19 cellular contexts compared by ENCODE assay signal in the genomic region with DNA sequence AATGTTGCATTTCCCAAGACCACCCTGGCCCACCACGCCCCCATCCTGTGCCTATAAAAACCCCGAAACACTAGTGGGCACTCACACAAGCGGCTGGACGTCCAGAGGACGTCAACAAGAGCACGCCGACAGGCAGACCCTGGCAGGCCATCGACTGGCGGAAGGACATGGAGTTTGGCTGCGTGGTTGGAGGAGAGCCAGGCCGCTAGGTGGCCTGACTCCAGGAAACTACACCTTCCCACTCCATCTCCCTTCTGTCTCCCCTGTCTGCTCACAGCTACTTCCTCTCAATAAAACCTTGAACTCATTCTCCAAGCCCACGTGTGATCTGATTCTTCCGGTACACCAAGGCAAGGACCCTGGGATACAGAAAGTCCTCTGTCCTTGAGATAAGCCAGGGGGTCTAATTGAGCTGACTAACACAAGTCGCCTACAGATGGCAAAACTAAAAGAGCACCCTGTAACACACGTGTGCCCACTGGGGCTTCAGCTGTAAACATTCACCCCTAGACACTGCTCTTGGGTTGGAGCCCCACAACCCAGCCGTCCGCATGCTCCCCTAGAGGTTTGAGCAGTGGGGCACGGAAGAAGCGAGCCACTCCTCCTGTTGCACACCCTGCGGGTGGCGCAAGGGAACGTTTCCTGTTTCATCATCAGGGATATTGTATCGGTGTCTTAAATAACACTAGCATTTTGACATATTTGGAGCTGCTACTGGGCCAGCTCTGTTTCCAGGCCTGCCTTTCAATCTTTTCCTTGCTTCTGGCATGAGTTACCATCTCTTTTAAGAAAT. TPM values are rescaled to one million over a fixed set of nuclear protein-coding genes. Genes with fewer than 3 reads are reported as not detected.
A peak's percentile ranks its signal among the peaks of the same experiment; 100 is the strongest.
DNase-seq lines count a peak whose midpoint lies in the region; ATAC-seq and TF ChIP-seq lines count a peak whose summit lies in the region.
"Had no signal": no experiment of that assay in that cellular context is flagged by ENCODE, and none has a peak within 500 bp of the region (broad histone marks: within the 10 kb centered on the region; RNA-seq: fewer than 3 reads in every experiment).

No MANE protein-coding gene starts in this region.

- TF ChIP-seq CTCF in lung (IDR thresholded peaks at IDR 0.05; ENCODE audit: control extremely low read depth, extremely low read depth) = no peak
- TF ChIP-seq CTCF in neural progenitor cell (IDR thresholded peaks at IDR 0.05) = no peak

- no peak overlapping the region for H3K9ac ChIP-seq in neural progenitor cell
- H3K9ac ChIP-seq: parathyroid adenoma had no signal

- H3K27ac ChIP-seq in lung (ENCODE audit: low read depth in 1 of 2, low read length in 1 of 2) (no peak overlapping the region), neural progenitor cell (no peak overlapping the region)
- H3K27ac ChIP-seq: epithelial cell of prostate, foreskin keratinocyte, parathyroid adenoma had no signal

- no peak overlapping the region for H3K4me2 ChIP-seq in neural progenitor cell

- H3K9me3 ChIP-seq in lung (ENCODE audit: control insufficient read depth in 2 of 2, insufficient read depth in 1 of 2, low read length in 1 of 2) (peaks cover 0 to 5% of the 10 kb centered on the region in 2 donors), neural progenitor cell (ENCODE audit: low read depth) (peaks cover 7% of the 10 kb centered on the region)

- H3K4me3 ChIP-seq in lung (no peak overlapping the region), neural progenitor cell (no peak overlapping the region)

- no peaks in the 10 kb centered on the region for H3K36me3 Mint-ChIP-seq in neural progenitor cell
- H3K36me3 Mint-ChIP-seq: activated naive CD8-positive, alpha-beta T cell treated with anti-CD3 and anti-CD28 coated beads, Interleukin-2, amount 10 ng/mL, durations not matched to agents 7 days and 5 days; brain had no signal

- no peaks in the 10 kb centered on the region for H3K79me2 ChIP-seq in neural progenitor cell (ENCODE audit: low read depth)
- H3K79me2 ChIP-seq: parathyroid adenoma had no signal

- H3K4me3 Mint-ChIP-seq in neural progenitor cell = no peak overlapping the region
- H3K4me3 Mint-ChIP-seq: activated naive CD8-positive, alpha-beta T cell treated with anti-CD3 and anti-CD28 coated beads, Interleukin-2, amount 10 ng/mL, durations not matched to agents 7 days and 5 days; brain had no signal

- no peaks in the 10 kb centered on the region for H3F3A ChIP-seq in neural progenitor cell (ENCODE audit: low read depth)

- no peaks in the 10 kb centered on the region for H3K27me3 Mint-ChIP-seq in neural progenitor cell (ENCODE audit: insufficient read depth, low read depth)
- H3K27me3 Mint-ChIP-seq: activated naive CD8-positive, alpha-beta T cell treated with anti-CD3 and anti-CD28 coated beads, Interleukin-2, amount 10 ng/mL, durations not matched to agents 7 days and 5 days had no signal

- 73 to 82% methylated on average over 23 of the region's 23 CpGs for WGBS in lung, 2 donors

- H3K27me3 ChIP-seq in lung (ENCODE audit: control insufficient read depth, insufficient read depth) (no peaks in the 10 kb centered on the region), neural progenitor cell (no peaks in the 10 kb centered on the region)
- H3K27me3 ChIP-seq: foreskin keratinocyte had no signal

- H3K27ac Mint-ChIP-seq in neural progenitor cell = no peak overlapping the region
- H3K27ac Mint-ChIP-seq: activated naive CD8-positive, alpha-beta T cell treated with anti-CD3 and anti-CD28 coated beads, Interleukin-2, amount 10 ng/mL, durations not matched to agents 7 days and 5 days had no signal

- H3K4me1 ChIP-seq in lung (ENCODE audit: control insufficient read depth in 2 of 2, insufficient read depth in 2 of 2, low read length in 2 of 2) = no peaks in the 10 kb centered on the region
- H3K4me1 ChIP-seq in neural progenitor cell = no peaks in the 10 kb centered on the region
- H3K4me1 ChIP-seq: foreskin keratinocyte, parathyroid adenoma had no signal

- peak; percentile 47 for DNase-seq in CD1c-positive myeloid dendritic cell (ENCODE audit: extremely low spot score)
- DNase-seq in HT1080 (ENCODE audit: low read depth) = peak; percentile 14
- DNase-seq in RPMI8226 = peak; percentile 10
- peak; percentile 53 for DNase-seq in lung (ENCODE audit: low spot score)
- DNase-seq in dedifferentiated amniotic fluid mesenchymal stem cell (ENCODE audit: extremely low spot score) = no peak
- no peak for DNase-seq in neural progenitor cell (ENCODE audit: low spot score)
- DNase-seq in DMS53 treated with DMSO at 0.1 percent for 48 hours (lab: John Stamatoyannopoulos, UW; ENCODE audit: unreplicated experiment) = no peak
- DNase-seq: activated naive CD8-positive, alpha-beta T cell treated with anti-CD3 and anti-CD28 coated beads, Interleukin-2, amount 10 ng/mL, durations not matched to agents 7 days and 5 days; Caco-2; cortex of kidney; NCI-H1436; stimulated activated CD4-positive, alpha-beta T cell treated with anti-CD3 and anti-CD28 coated beads, Interleukin-4, amount 100 ng/mL, for 1 hour; T-helper 9 cell had no signal

- H2AFZ ChIP-seq in neural progenitor cell (replicated peaks) = no peak overlapping the region
- H2AFZ ChIP-seq: parathyroid adenoma had no signal

- H4K20me1 ChIP-seq in neural progenitor cell (ENCODE audit: low read depth) = no peaks in the 10 kb centered on the region

- ATAC-seq in lung (ENCODE audit: insufficient read depth, low FRiP score) = no peak
- ATAC-seq in GM19035 (IDR thresholded peaks at IDR 0.05; ENCODE audit: unreplicated experiment) = no peak
- ATAC-seq: foreskin keratinocyte, left lobe of liver had no signal

- H3K36me3 ChIP-seq in lung (ENCODE audit: control insufficient read depth in 2 of 2, insufficient read depth in 2 of 2, low read length in 2 of 2) (no peaks in the 10 kb centered on the region), neural progenitor cell (no peaks in the 10 kb centered on the region)

- H3K9me3 Mint-ChIP-seq in neural progenitor cell = peaks cover 12% of the 10 kb centered on the region

- H3K4me1 Mint-ChIP-seq in neural progenitor cell = no peaks in the 10 kb centered on the region
- H3K4me1 Mint-ChIP-seq: activated naive CD8-positive, alpha-beta T cell treated with anti-CD3 and anti-CD28 coated beads, Interleukin-2, amount 10 ng/mL, durations not matched to agents 7 days and 5 days; brain had no signal

RNA-seq across cellular contexts. Expression of a gene that starts 54.5 kb away (rescaled TPM):
- total RNA-seq in HT1080 (2014; rRNA removed; shearing (Covaris generic)) = not detected in 2 replicates
- polyA plus RNA-seq in HT1080 (2015; cell fraction: cytosol; rRNA removed) = not detected in 2 replicates
- polyA plus RNA-seq in HT1080 (2015; cell fraction: nucleus; rRNA removed) = not detected in 2 replicates
- total RNA-seq in lung (not detected), neural progenitor cell (ENCODE audit: low replicate concordance) (not detected in 2 replicates)
- under 1 TPM in 1 of 2 donors, not detected in 1; 0.29 TPM for polyA plus RNA-seq in lung
- total RNA-seq: activated naive CD8-positive, alpha-beta T cell treated with anti-CD3 and anti-CD28 coated beads, Interleukin-2, amount 10 ng/mL, durations not matched to agents 7 days and 5 days; Caco-2; foreskin keratinocyte; left lobe of liver had no signal
- polyA plus RNA-seq: foreskin keratinocyte had no signal

Comparison
In these comparisons a context has a peak if more than half of its experiments do, and no peak if none do; other contexts are left out.
1. DNase-seq: peak in CD1c-positive myeloid dendritic cell (single experiment), HT1080 (single experiment), RPMI8226 (single experiment) and lung (single experiment); none in dedifferentiated amniotic fluid mesenchymal stem cell (single experiment), neural progenitor cell (single experiment) and DMS53 treated with DMSO at 0.1 percent for 48 hours (single experiment).